Comparison of ENCODE assay signal across 9 cellular contexts in the genomic region with DNA sequence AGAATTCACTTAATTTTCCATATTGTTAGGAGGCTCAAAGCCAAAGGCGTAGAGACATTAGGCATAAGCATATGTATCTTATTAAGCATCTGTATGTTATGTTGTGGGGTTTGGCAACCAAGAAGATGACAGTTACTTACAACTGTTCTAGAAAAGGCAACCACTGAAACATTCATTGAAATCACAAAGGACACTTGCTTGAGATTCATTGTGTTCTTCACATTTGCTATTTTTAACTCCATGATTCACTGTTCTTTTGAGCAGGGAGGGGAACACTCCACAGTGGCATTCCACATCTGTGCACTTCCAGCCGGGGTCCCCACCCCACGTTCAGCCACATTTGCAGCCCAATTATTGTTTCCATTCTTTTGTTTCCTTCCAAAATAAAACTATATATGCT.
DNase-seq lines count a peak whose midpoint lies in the region; ATAC-seq and TF ChIP-seq lines count a peak whose summit lies in the region.
"Had no signal": no experiment of that assay in that cellular context is flagged by ENCODE, and none has a peak within 500 bp of the region (broad histone marks: within the 10 kb centered on the region; RNA-seq: fewer than 3 reads in every experiment).

No MANE protein-coding gene starts in this region.

- no peak overlapping the region for H3K4me2 ChIP-seq in OCI-LY7 (ENCODE audit: low read length)

- no peak for TF ChIP-seq POLR2A in adrenal gland (IDR thresholded peaks at IDR 0.05)

- H3K27ac ChIP-seq in KOPT-K1 (ENCODE audit: low read depth, low read length, poor library complexity, severe bottlenecking) (peak overlapping the region; percentile 61), psoas muscle (no peak overlapping the region), OCI-LY7 (ENCODE audit: low read depth, low read length, poor library complexity, severe bottlenecking) (no peak overlapping the region), adrenal gland (peak overlapping the region in 1 of 5 donors; percentile 4)
- H3K27ac ChIP-seq: Peyer's patch had no signal

- no peaks in the 10 kb centered on the region for H3K36me3 ChIP-seq in KOPT-K1 (ENCODE audit: insufficient read depth, low read length)
- no peaks in the 10 kb centered on the region for H3K36me3 ChIP-seq in psoas muscle (ENCODE audit: insufficient read depth in 1 of 2, low read depth in 1 of 2)
- no peaks in the 10 kb centered on the region for H3K36me3 ChIP-seq in OCI-LY7 (ENCODE audit: insufficient read depth, low read length)
- H3K36me3 ChIP-seq in adrenal gland (replicated peaks in 1 of 2), result no peaks in the 10 kb centered on the region
- H3K36me3 ChIP-seq: Peyer's patch had no signal

- H3K27me3 ChIP-seq in psoas muscle (ENCODE audit: insufficient read depth in 3 of 3, low read length in 2 of 3), result no peaks in the 10 kb centered on the region
- H3K27me3 ChIP-seq in adrenal gland, result no peaks in the 10 kb centered on the region
- H3K27me3 ChIP-seq: Peyer's patch had no signal

- intact Hi-C loops in psoas muscle (cut with DNase I), result no loop called here
- intact Hi-C loops in OCI-LY7 (cut with micrococcal nuclease; ENCODE audit: unreplicated experiment), result loop anchor here (5.0 kb wide), 1 partner anchor 310 kb away; no protein-coding TSS in a partner anchor
- intact Hi-C loops in adrenal gland (cut with DNase I), result loop anchor here in 1 of 2 donors (5.0 kb wide), 1 partner anchor 310 kb away; no protein-coding TSS in a partner anchor

- no peak for TF ChIP-seq CTCF in cardiac fibroblast (IDR thresholded peaks at IDR 0.05; ENCODE audit: low read depth, low read length)
- TF ChIP-seq CTCF in psoas muscle (IDR thresholded peaks at IDR 0.05), result no peak
- no peak for TF ChIP-seq CTCF in OCI-LY7 (conservative IDR thresholded peaks at IDR 0.05; ENCODE audit: low read length)
- no peak for TF ChIP-seq CTCF in adrenal gland (IDR thresholded peaks at IDR 0.05)

- H3K4me1 ChIP-seq in psoas muscle (peaks cover 19% of the 10 kb centered on the region), OCI-LY7 (ENCODE audit: insufficient read depth, low read length, poor library complexity, severe bottlenecking) (no peaks in the 10 kb centered on the region), adrenal gland (replicated peaks in 1 of 2) (peaks cover 0 to 10% of the 10 kb centered on the region in 2 donors)
- H3K4me1 ChIP-seq: Peyer's patch had no signal

- POLR2A ChIA-PET in OCI-LY7 (lab: Charles Lee), result interaction anchor here (1.3 kb wide), 1 partner anchor 170 kb away, joined by 3 read pairs; no protein-coding TSS in a partner anchor

- ATAC-seq in GM19395 (IDR thresholded peaks at IDR 0.05; ENCODE audit: unreplicated experiment), result peak; percentile 35
- ATAC-seq in psoas muscle, result peak; percentile 80 to 91 (median 84)
- ATAC-seq in HG02763 (IDR thresholded peaks at IDR 0.05; ENCODE audit: unreplicated experiment), result no peak

- WGBS in psoas muscle, 3 donors, result 29 to 37% (median 33%) methylated on average over 3 of the region's 3 CpGs
- WGBS in adrenal gland, 4 donors, result 38 to 53% (median 44%) methylated on average over 3 of the region's 3 CpGs

- no peaks in the 10 kb centered on the region for H4K20me1 ChIP-seq in OCI-LY7 (ENCODE audit: insufficient read depth, low read length)

- no peaks in the 10 kb centered on the region for H3K9me2 ChIP-seq in OCI-LY7 (ENCODE audit: insufficient read depth, low read length)

- CTCF ChIA-PET in OCI-LY7 (lab: Charles Lee; ENCODE audit: unreplicated experiment), result no interaction called here

- no peaks in the 10 kb centered on the region for H3K79me2 ChIP-seq in OCI-LY7 (ENCODE audit: insufficient read depth, low read depth, low read length)

- H3K9me3 ChIP-seq in KOPT-K1 (ENCODE audit: insufficient read depth, low read length, poor library complexity, severe bottlenecking), result no peaks in the 10 kb centered on the region
- no peaks in the 10 kb centered on the region for H3K9me3 ChIP-seq in psoas muscle
- no peaks in the 10 kb centered on the region for H3K9me3 ChIP-seq in OCI-LY7 (ENCODE audit: low read length)
- H3K9me3 ChIP-seq in adrenal gland (replicated peaks in 1 of 3), result no peaks in the 10 kb centered on the region
- H3K9me3 ChIP-seq: Peyer's patch had no signal

- DNase-seq in cardiac fibroblast (ENCODE audit: low read depth in 2 of 2) (peak; percentile 49 to 89), psoas muscle (no peak), OCI-LY7 (ENCODE audit: low spot score) (no peak), mesenteric fat pad (ENCODE audit: low spot score) (no peak), adrenal gland (no peak)
- DNase-seq: Peyer's patch had no signal

- BruUV-seq in OCI-LY7 (replicated peaks; lab: Mats Ljungman, UMichigan), result no TSS peak

- H2AFZ ChIP-seq in OCI-LY7 (ENCODE audit: low read length), result no peak overlapping the region

- H3K4me3 ChIP-seq in cardiac fibroblast (replicated peaks in 1 of 2; ENCODE audit: low read depth in 2 of 2, low read length in 2 of 2) (no peak overlapping the region), psoas muscle (no peak overlapping the region), OCI-LY7 (ENCODE audit: low read depth, low read length, poor library complexity, severe bottlenecking) (no peak overlapping the region), adrenal gland (no peak overlapping the region)
- H3K4me3 ChIP-seq: Peyer's patch had no signal

Comparison
In these comparisons a context has a peak if more than half of its experiments do, and no peak if none do; other contexts are left out.
1. DNase-seq: peak in cardiac fibroblast (2 of 2); none in psoas muscle (0 of 2), OCI-LY7 (single experiment), mesenteric fat pad (single experiment) and adrenal gland (0 of 7).